In the genomic region with DNA sequence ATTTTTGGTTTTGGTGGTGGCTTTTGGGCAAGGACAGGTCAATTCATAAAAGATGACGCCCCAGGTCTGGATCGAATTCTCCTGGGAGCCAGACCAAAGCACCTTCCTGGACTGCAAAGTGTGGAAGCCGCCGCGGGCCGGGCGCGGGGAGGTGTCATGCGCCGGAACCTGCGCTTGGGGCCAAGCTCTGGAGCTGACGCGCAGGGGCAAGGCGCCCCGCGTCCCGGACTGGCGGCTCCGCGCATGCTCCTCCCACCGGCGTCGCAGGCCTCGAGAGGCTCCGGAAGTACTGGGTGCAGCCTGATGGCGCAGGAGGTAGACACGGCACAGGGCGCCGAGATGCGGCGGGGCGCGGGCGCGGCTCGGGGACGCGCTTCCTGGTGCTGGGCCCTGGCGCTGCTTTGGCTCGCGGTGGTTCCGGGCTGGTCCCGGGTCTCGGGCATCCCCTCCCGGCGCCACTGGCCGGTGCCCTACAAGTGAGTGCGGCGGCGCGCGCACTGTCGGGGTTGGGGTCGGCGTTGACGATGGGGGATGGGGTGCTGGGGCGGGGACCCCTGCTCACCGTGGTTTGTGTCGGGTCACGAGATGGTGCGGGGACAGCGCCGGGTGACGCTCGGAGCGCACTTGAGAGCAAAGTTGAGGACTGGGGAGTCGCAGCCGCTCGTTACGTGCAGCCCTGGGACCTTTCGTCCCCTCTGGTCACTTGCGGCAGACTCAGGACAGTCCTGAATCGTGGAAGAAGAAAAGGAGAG, we compare ENCODE assay signal across 1 cellular context.
TF ChIP-seq lines count a peak whose summit lies in the region.

A gene (plus strand): TSS at position 286 of the 752 bp plus-strand sequence. CDS start 18 bp downstream, at position 304.

TF ChIP-seq in K562, 482 proteins besides CTCF, POLR2A, EP300 and RAD21 (continued from another document and continues in another):
- TF ChIP-seq, protein P1, sequence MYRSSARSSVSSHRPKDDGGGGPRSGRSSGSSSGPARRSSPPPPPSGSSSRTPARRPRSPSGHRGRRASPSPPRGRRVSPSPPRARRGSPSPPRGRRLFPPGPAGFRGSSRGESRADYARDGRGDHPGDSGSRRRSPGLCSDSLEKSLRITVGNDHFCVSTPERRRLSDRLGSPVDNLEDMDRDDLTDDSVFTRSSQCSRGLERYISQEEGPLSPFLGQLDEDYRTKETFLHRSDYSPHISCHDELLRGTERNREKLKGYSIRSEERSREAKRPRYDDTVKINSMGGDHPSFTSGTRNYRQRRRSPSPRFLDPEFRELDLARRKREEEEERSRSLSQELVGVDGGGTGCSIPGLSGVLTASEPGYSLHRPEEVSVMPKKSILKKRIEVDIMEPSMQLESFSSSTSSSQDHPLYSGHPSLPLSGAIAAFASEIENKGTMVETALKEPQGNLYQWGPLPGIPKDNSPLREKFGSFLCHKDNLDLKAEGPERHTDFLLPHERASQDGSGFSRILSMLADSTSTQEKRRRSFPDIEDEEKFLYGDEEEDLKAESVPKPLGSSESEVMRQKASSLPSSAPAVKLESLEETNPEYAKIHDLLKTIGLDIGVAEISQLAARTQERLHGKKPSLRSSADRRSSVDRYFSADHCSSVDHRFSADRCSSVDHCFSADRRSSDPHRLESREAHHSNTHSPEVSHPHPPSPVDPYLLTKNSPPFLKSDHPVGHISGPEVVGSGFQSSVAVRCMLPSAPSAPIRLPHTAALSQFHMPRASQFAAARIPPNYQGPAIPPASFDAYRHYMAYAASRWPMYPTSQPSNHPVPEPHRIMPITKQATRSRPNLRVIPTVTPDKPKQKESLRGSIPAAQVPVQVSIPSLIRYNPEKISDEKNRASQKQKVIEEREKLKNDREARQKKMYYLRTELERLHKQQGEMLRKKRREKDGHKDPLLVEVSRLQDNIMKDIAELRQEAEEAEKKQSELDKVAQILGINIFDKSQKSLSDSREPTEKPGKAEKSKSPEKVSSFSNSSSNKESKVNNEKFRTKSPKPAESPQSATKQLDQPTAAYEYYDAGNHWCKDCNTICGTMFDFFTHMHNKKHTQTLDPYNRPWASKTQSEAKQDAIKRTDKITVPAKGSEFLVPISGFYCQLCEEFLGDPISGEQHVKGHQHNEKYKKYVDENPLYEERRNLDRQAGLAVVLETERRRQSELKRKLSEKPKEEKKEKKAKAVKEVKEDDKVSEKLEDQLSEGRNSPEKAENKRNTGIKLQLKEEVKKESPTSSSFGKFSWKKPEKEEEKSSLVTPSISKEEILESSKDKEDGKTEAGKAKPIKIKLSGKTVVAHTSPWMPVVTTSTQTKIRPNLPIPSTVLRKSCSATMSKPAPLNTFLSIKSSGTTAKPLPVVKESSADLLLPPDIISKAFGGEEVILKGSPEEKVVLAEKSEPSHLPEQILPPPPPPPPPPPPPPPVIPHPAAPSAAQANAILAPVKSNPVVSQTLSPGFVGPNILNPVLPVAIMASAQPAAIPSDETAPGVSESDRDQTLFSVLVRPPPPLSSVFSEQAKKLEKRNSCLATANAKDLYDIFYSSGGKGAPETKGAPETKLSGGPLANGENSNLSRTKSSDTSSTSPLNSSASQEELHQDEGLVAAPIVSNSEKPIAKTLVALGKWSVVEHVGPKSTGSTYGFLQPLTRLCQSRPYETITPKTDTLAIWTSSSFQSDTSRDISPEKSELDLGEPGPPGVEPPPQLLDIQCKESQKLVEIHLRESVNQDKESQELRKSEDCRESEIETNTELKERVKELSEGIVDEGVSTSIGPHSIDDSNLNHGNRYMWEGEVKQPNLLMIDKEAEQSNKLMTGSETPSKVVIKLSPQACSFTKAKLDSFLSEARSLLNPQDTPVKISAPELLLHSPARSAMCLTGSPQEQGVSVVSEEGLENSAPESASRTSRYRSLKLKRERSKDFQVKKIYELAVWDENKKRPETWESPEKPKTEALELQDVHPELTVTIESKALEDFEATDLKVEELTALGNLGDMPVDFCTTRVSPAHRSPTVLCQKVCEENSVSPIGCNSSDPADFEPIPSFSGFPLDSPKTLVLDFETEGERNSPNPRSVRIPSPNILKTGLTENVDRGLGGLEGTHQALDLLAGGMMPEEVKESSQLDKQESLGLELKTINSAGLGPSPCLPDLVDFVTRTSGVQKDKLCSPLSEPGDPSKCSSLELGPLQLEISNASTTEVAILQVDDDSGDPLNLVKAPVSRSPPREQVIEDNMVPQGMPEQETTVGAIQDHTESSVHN (IDR thresholded peaks at IDR 0.05; ENCODE audit: borderline replicate concordance in 1 of 2, low read depth in 1 of 2) = no peak
- TF ChIP-seq, protein P2, sequence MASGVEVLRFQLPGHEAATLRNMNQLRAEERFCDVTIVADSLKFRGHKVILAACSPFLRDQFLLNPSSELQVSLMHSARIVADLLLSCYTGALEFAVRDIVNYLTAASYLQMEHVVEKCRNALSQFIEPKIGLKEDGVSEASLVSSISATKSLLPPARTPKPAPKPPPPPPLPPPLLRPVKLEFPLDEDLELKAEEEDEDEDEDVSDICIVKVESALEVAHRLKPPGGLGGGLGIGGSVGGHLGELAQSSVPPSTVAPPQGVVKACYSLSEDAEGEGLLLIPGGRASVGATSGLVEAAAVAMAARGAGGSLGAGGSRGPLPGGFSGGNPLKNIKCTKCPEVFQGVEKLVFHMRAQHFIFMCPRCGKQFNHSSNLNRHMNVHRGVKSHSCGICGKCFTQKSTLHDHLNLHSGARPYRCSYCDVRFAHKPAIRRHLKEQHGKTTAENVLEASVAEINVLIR (CRISPR knock-in tag; IDR thresholded peaks at IDR 0.05) = peak; percentile 88
- TF ChIP-seq FOXK2 (conservative IDR thresholded peaks at IDR 0.05 in 1 of 2, IDR thresholded peaks at IDR 0.05 in 1 of 2; ENCODE audit: low read depth in 2 of 2) = peak in 1 of 2 experiments; percentile 21; a peak in 1 of 4 replicates
- TF ChIP-seq, protein P3, sequence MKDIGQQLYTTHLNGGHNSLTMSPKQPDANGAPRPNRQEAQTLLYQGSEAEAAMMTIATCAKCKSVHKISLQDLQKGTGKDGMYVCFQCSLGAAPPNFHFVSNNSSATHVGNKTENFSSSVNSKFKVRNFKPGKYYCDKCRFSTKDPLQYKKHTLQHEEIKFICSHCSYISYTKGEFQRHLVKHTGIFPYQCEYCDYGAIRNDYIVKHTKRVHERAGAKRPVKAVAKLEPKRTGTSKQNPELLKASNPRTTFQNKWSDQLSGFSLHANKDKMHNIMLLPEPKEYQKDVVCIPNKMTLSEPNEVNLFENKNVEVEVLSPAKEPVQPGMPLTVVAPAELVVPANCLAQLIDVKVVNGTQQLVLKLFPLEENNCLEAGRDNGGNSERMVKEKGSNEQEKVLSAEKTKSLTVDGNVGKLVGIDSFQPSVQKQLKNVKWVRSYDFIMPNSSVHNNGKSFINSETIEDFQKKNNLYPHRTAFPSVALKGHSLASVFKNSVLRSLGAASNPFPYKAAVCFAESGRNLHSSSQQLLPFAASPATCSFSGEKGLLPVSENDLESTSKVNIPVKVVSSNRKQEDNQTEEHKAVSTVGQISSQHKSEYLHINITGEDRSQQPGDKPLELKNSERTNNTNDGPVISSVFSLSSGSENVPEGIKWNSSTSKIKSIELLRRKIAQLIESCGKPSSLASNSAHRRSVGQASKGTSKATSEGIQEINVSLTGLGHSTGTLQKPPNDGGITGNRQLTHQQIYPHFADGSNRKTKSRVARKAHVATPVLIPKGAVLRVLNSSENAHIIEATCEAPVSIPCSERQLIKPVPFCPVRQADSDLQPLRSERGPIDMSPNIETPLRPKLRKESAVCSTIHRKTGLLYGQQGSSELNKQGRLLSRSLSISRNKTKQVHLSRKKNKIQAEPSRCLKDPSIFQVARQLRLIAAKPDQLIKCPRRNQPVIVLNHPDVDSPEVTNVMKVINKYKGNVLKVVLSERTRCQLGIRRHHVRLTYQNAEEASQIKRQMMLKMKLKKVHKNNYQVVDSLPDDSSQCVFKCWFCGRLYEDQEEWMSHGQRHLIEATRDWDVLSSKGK (CRISPR knock-in tag; IDR thresholded peaks at IDR 0.05) = no peak
- TF ChIP-seq, protein P4, sequence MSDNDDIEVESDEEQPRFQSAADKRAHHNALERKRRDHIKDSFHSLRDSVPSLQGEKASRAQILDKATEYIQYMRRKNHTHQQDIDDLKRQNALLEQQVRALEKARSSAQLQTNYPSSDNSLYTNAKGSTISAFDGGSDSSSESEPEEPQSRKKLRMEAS (CRISPR knock-in tag; IDR thresholded peaks at IDR 0.05) = peak; percentile 75
- TF ChIP-seq, protein P5, sequence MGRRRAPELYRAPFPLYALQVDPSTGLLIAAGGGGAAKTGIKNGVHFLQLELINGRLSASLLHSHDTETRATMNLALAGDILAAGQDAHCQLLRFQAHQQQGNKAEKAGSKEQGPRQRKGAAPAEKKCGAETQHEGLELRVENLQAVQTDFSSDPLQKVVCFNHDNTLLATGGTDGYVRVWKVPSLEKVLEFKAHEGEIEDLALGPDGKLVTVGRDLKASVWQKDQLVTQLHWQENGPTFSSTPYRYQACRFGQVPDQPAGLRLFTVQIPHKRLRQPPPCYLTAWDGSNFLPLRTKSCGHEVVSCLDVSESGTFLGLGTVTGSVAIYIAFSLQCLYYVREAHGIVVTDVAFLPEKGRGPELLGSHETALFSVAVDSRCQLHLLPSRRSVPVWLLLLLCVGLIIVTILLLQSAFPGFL (CRISPR knock-in tag; IDR thresholded peaks at IDR 0.05) = no peak
- peak; percentile 77; the same call in 1 of the 2 replicates for TF ChIP-seq PHF8 (IDR thresholded peaks at IDR 0.05; ENCODE audit: borderline replicate concordance, low read length)
- TF ChIP-seq ELF2 (CRISPR knock-in tag; IDR thresholded peaks at IDR 0.05) = peak; percentile 83
- TF ChIP-seq, protein P6, sequence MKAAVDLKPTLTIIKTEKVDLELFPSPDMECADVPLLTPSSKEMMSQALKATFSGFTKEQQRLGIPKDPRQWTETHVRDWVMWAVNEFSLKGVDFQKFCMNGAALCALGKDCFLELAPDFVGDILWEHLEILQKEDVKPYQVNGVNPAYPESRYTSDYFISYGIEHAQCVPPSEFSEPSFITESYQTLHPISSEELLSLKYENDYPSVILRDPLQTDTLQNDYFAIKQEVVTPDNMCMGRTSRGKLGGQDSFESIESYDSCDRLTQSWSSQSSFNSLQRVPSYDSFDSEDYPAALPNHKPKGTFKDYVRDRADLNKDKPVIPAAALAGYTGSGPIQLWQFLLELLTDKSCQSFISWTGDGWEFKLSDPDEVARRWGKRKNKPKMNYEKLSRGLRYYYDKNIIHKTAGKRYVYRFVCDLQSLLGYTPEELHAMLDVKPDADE (conservative IDR thresholded peaks at IDR 0.05; ENCODE audit: control insufficient read depth, low read depth, low read length) = peak; percentile 44; the same call in 1 of the 2 replicates
- TF ChIP-seq, protein P7, sequence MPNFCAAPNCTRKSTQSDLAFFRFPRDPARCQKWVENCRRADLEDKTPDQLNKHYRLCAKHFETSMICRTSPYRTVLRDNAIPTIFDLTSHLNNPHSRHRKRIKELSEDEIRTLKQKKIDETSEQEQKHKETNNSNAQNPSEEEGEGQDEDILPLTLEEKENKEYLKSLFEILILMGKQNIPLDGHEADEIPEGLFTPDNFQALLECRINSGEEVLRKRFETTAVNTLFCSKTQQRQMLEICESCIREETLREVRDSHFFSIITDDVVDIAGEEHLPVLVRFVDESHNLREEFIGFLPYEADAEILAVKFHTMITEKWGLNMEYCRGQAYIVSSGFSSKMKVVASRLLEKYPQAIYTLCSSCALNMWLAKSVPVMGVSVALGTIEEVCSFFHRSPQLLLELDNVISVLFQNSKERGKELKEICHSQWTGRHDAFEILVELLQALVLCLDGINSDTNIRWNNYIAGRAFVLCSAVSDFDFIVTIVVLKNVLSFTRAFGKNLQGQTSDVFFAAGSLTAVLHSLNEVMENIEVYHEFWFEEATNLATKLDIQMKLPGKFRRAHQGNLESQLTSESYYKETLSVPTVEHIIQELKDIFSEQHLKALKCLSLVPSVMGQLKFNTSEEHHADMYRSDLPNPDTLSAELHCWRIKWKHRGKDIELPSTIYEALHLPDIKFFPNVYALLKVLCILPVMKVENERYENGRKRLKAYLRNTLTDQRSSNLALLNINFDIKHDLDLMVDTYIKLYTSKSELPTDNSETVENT (CRISPR knock-in tag; IDR thresholded peaks at IDR 0.05) = no peak
- peak; percentile 69 for TF ChIP-seq CCNT2 (IDR thresholded peaks at IDR 0.05; ENCODE audit: borderline replicate concordance, extremely low read depth, insufficient read length, low read depth, low read length)
- no peak for TF ChIP-seq ETV6 (IDR thresholded peaks at IDR 0.05; ENCODE audit: borderline replicate concordance in 1 of 2, low read depth in 2 of 2, low read length in 1 of 2)
- TF ChIP-seq ETV6 (CRISPR knock-in tag; IDR thresholded peaks at IDR 0.05; ENCODE audit: borderline replicate concordance) = no peak
- peak; percentile 90 for TF ChIP-seq PHF20 (IDR thresholded peaks at IDR 0.05; ENCODE audit: partially characterized antibody)
- TF ChIP-seq ZFX (CRISPR knock-in tag; IDR thresholded peaks at IDR 0.05) = peak; percentile 85
- TF ChIP-seq ZFP36 (IDR thresholded peaks at IDR 0.05; ENCODE audit: low read depth, low read length, partially characterized antibody) = peak; percentile 2
- TF ChIP-seq, protein P8, sequence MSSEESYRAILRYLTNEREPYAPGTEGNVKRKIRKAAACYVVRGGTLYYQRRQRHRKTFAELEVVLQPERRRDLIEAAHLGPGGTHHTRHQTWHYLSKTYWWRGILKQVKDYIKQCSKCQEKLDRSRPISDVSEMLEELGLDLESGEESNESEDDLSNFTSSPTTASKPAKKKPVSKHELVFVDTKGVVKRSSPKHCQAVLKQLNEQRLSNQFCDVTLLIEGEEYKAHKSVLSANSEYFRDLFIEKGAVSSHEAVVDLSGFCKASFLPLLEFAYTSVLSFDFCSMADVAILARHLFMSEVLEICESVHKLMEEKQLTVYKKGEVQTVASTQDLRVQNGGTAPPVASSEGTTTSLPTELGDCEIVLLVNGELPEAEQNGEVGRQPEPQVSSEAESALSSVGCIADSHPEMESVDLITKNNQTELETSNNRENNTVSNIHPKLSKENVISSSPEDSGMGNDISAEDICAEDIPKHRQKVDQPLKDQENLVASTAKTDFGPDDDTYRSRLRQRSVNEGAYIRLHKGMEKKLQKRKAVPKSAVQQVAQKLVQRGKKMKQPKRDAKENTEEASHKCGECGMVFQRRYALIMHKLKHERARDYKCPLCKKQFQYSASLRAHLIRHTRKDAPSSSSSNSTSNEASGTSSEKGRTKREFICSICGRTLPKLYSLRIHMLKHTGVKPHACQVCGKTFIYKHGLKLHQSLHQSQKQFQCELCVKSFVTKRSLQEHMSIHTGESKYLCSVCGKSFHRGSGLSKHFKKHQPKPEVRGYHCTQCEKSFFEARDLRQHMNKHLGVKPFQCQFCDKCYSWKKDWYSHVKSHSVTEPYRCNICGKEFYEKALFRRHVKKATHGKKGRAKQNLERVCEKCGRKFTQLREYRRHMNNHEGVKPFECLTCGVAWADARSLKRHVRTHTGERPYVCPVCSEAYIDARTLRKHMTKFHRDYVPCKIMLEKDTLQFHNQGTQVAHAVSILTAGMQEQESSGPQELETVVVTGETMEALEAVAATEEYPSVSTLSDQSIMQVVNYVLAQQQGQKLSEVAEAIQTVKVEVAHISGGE (CRISPR knock-in tag; IDR thresholded peaks at IDR 0.05) = peak in 1 of 3 experiments; percentile 56; a peak in 2 of 6 replicates
- TF ChIP-seq ETV1 (tag; conservative IDR thresholded peaks at IDR 0.05; ENCODE audit: low read depth) = peak; percentile 83
- no peak for TF ChIP-seq SNIP1 (IDR thresholded peaks at IDR 0.05; ENCODE audit: low read depth)
- TF ChIP-seq PHF21A (IDR thresholded peaks at IDR 0.05; ENCODE audit: borderline replicate concordance, low read depth) = no peak
- peak; percentile 78 for TF ChIP-seq TBP (optimal IDR thresholded peaks at IDR 0.05; ENCODE audit: low read depth, low read length)
